ENCODE assay signal across 15 cellular contexts in the genomic region with DNA sequence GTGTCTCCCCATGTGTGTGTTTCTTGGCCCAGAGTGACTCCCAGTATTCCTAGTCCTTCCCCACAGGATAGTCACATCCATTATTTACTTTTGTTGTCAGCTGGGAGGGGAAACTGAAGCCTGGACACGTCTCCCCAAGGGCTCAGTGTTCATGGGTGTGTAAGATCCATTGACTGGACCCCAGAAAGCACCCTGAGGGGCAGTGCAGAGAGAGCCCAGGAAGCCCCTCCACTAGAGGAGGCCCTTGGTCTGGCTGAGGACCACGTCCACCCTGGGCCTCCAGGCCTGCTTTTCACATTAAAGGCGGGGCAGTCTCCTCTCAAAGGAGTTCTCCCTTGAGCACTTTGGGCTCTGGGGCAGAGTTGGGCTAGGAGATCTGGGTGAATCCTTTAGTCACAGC.
"Had no signal": no experiment of that assay in that cellular context is flagged by ENCODE, and none has a peak within 500 bp of the region (broad histone marks: within the 10 kb centered on the region; RNA-seq: fewer than 3 reads in every experiment).

No MANE protein-coding gene starts in this region.

- ATAC-seq: activated CD8-positive, alpha-beta memory T cell treated with anti-CD3 and anti-CD28 coated beads, Interleukin-2, amount 10 ng/mL, durations not matched to agents 7 days and 5 days; activated T-cell treated with anti-CD3 and anti-CD28 coated beads, Interleukin-2, amount 50 U/mL, for 4 hours; left ventricle myocardium superior had no signal

- H3K27me3 ChIP-seq: tibial artery had no signal

- H3K4me3 Mint-ChIP-seq: activated CD8-positive, alpha-beta memory T cell treated with anti-CD3 and anti-CD28 coated beads, Interleukin-2, amount 10 ng/mL, durations not matched to agents 7 days and 5 days; dendritic cell treated with granulocyte-macrophage colony-stimulating factor and Interleukin-4, amounts not matched to agents 40 ng/mL and 50 ng/mL, for 4 days; nephron progenitor cell had no signal

- H3K27ac Mint-ChIP-seq: activated CD8-positive, alpha-beta memory T cell treated with anti-CD3 and anti-CD28 coated beads, Interleukin-2, amount 10 ng/mL, durations not matched to agents 7 days and 5 days; dendritic cell treated with granulocyte-macrophage colony-stimulating factor and Interleukin-4, amounts not matched to agents 40 ng/mL and 50 ng/mL, for 4 days; nephron progenitor cell had no signal

- H3K9me3 Mint-ChIP-seq: activated T-cell treated with anti-CD3 and anti-CD28 coated beads, Interleukin-2, amount 50 U/mL, for 4 hours; dendritic cell treated with granulocyte-macrophage colony-stimulating factor and Interleukin-4, amounts not matched to agents 40 ng/mL and 50 ng/mL, for 4 days; nephron progenitor cell had no signal

- H3K27me3 Mint-ChIP-seq: activated CD8-positive, alpha-beta memory T cell treated with anti-CD3 and anti-CD28 coated beads, Interleukin-2, amount 10 ng/mL, durations not matched to agents 7 days and 5 days had no signal

- H3K27ac ChIP-seq: tibial artery had no signal

- DNase-seq: activated CD4-positive, alpha-beta T cell treated with anti-CD3 and anti-CD28 coated beads, Interleukin-2, amount 50 U/mL, for 4 hours; activated CD4-positive, CD25-positive, alpha-beta regulatory T cell; activated CD8-positive, alpha-beta memory T cell treated with anti-CD3 and anti-CD28 coated beads, Interleukin-2, amount 10 ng/mL, durations not matched to agents 7 days and 5 days; activated effector memory CD4-positive, alpha-beta T cell treated with Interleukin-2 at 50 U/mL for 16 hours; activated T-cell treated with anti-CD3 and anti-CD28 coated beads, Interleukin-2, amount 50 U/mL, for 4 hours; cerebellar nuclear complex; kidney glomerular epithelial cell; left ventricle myocardium superior; mesendoderm; nephron progenitor cell; occipital lobe; stimulated activated CD4-positive, alpha-beta T cell treated with anti-CD3 and anti-CD28 coated beads, Interleukin-4, amount 100 ng/mL, for 1 hour; stimulated activated naive CD4-positive, alpha-beta T cell; tibial artery had no signal

- H3K9me3 ChIP-seq: tibial artery had no signal

- H3K4me3 ChIP-seq: tibial artery had no signal
